ENCODE assay signal across 7 cellular contexts in genomic region chr5:151745071-151745705, GRCh38. TPM values are rescaled to one million over a fixed set of nuclear protein-coding genes. Genes with fewer than 3 reads are reported as not detected.
A peak's percentile ranks its signal among the peaks of the same experiment; 100 is the strongest.
DNase-seq lines count a peak whose midpoint lies in the region; ATAC-seq and TF ChIP-seq lines count a peak whose summit lies in the region.

No MANE protein-coding gene starts in this region.

- H3K27ac ChIP-seq in sigmoid colon = peak overlapping the region; percentile 61 to 76 (median 74)

- peak; percentile 62 to 64 for DNase-seq in activated T-cell treated with anti-CD3 and anti-CD28 coated beads, Interleukin-2, amount 50 U/mL, for 48 hours
- DNase-seq in fibroblast of villous mesenchyme (ENCODE audit: low read depth) (peak; percentile 75), sigmoid colon (peak; percentile 89), GM19238 (ENCODE audit: insufficient read length, low spot score) (no peak), DMS153 (lab: John Stamatoyannopoulos, UW) (no peak)

- no peaks in the 10 kb centered on the region for H3K9me3 ChIP-seq in sigmoid colon

- H3K27me3 ChIP-seq in sigmoid colon = no peaks in the 10 kb centered on the region

- intact Hi-C loops in sigmoid colon (cut with DNase I) = no loop called here

- no peak for TF ChIP-seq POLR2A in sigmoid colon (IDR thresholded peaks at IDR 0.05)

- TF ChIP-seq CTCF in fibroblast of villous mesenchyme (IDR thresholded peaks at IDR 0.05; ENCODE audit: insufficient read depth, low read depth, low read length) = no peak
- TF ChIP-seq CTCF in sigmoid colon (IDR thresholded peaks at IDR 0.05) = no peak

- no peak for TF ChIP-seq EP300 in sigmoid colon (IDR thresholded peaks at IDR 0.05)

- H3K4me3 ChIP-seq in fibroblast of villous mesenchyme (ENCODE audit: low read depth, low read length) = no peak overlapping the region
- no peak overlapping the region for H3K4me3 ChIP-seq in sigmoid colon

- H3K36me3 ChIP-seq in sigmoid colon = peaks cover 0 to 26% (median 2%) of the 10 kb centered on the region in 4 donors

- peaks cover 0 to 48% (median 38%) of the 10 kb centered on the region in 4 donors for H3K4me1 ChIP-seq in sigmoid colon

- 64 to 83% methylated on average over 7 of the region's 7 CpGs for WGBS in sigmoid colon, 2 donors

- peak; percentile 50 for ATAC-seq in GM19043 (IDR thresholded peaks at IDR 0.05; ENCODE audit: low read depth, unreplicated experiment)
- ATAC-seq in HG03521 (IDR thresholded peaks at IDR 0.05; ENCODE audit: unreplicated experiment) = peak; percentile 67

RNA-seq across cellular contexts. Expression of gene ATOX1, which starts 13.2 kb away (rescaled TPM):
- total RNA-seq in fibroblast of villous mesenchyme = 44.9 and 59.6 TPM in 2 replicates
- 100 to 1,000 TPM in 1 of 4 donors, 10 to 100 TPM in 3; 62.0 to 130 (median 80.4) TPM for total RNA-seq in sigmoid colon
- 100 to 1,000 TPM; 157 to 205 (median 162) TPM for polyA plus RNA-seq in sigmoid colon

RNA-seq across cellular contexts. Expression of gene G3BP1, which starts 26.6 kb away (rescaled TPM):
- total RNA-seq in fibroblast of villous mesenchyme = 146 and 244 TPM in 2 replicates
- total RNA-seq in sigmoid colon = 100 to 1,000 TPM in 1 of 4 donors, 10 to 100 TPM in 3; 68.5 to 158 (median 72.2) TPM
- polyA plus RNA-seq in sigmoid colon = 10 to 100 TPM; 16.8 to 41.4 (median 25.9) TPM

RNA-seq across cellular contexts. Expression of gene SPARC, which starts 58.5 kb away (rescaled TPM):
- total RNA-seq in fibroblast of villous mesenchyme (1,969 and 2,230 TPM in 2 replicates), sigmoid colon (100 to 1,000 TPM; 168 to 821 (median 339) TPM)
- 100 to 1,000 TPM in 1 of 3 donors, 10 to 100 TPM in 2; 47.6 to 272 (median 70.9) TPM for polyA plus RNA-seq in sigmoid colon

Comparison
In these comparisons a context has a peak if more than half of its experiments do, and no peak if none do; other contexts are left out.
1. DNase-seq: peak in activated T-cell treated with anti-CD3 and anti-CD28 coated beads, Interleukin-2, amount 50 U/mL, for 48 hours (2 of 2), fibroblast of villous mesenchyme (single experiment) and sigmoid colon (single experiment); none in GM19238 (single experiment) and DMS153 (single experiment).